ENCODE assay signal across 8 cellular contexts in the genomic region with DNA sequence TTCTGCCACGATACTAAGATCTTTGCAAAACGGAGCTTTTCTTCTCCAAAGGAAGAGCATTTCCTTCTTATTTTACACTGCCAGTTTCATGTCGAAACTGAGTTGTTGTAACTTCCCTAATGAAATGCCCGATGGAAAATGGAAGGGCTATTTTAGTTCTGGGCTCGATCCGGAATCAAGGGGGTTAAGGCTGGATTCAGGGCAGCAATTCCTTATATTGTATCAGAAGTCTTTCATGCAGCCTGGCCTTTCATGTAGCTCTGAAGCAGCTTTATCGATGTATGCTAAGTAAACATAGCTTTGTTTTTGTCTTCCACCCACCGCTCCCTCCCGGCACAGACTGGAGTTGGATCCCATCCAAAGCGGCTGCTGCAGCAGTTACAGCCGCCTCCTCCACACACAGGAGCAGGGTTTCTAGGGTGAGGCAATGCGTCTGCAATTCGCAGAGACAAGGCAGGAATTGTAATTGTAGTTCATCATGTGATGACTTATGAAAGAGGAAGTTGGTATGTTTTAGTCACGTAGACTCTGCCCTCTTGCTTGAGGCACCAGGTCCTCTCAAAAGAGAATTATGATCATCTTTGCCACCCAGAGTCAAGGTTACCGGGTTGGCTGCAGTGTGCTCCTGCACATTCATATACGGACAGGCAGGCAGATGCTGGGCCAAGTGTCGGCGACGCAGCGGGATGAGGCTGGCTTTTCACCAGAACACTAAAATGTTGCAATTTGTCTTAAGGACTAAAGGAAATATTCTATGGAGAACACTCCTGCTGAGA. TPM values are rescaled to one million over a fixed set of nuclear protein-coding genes. Genes with fewer than 3 reads are reported as not detected.
DNase-seq lines count a peak whose midpoint lies in the region; ATAC-seq, FAIRE-seq and TF ChIP-seq lines count a peak whose summit lies in the region.

No MANE protein-coding gene starts in this region.

- H3K4me1 Mint-ChIP-seq in neural crest cell, result peaks cover 52% of the 10 kb centered on the region

- H3K9me3 ChIP-seq in testis, result no peaks in the 10 kb centered on the region

- H3K9me3 Mint-ChIP-seq in neural crest cell, result no peaks in the 10 kb centered on the region

- no peaks in the 10 kb centered on the region for H3K36me3 ChIP-seq in testis (ENCODE audit: low read depth, missing control alignments)

- H3K27me3 Mint-ChIP-seq in neural crest cell (ENCODE audit: low read depth), result peaks cover 6% of the 10 kb centered on the region

- peak overlapping the region; percentile 89 to 97 for H3K27ac ChIP-seq in testis

- H3K27me3 ChIP-seq in testis, result no peaks in the 10 kb centered on the region

- peaks cover 36% of the 10 kb centered on the region for H3K4me1 ChIP-seq in testis

- no peak overlapping the region for H3K4me3 ChIP-seq in fibroblast of mammary gland (ENCODE audit: control insufficient read depth, low read depth, low read length)
- H3K4me3 ChIP-seq in testis, result peak overlapping the region in 1 of 2 donors; percentile 61

- H3K36me3 Mint-ChIP-seq in neural crest cell (ENCODE audit: low read depth), result peaks cover 3% of the 10 kb centered on the region

- H3K4me3 Mint-ChIP-seq in neural crest cell, result peak overlapping the region; percentile 92

- peak overlapping the region; percentile 96 for H3K27ac Mint-ChIP-seq in neural crest cell (ENCODE audit: unreplicated experiment)

- peak; percentile 92 for FAIRE-seq in RCC 7860 (lab: Jason Lieb, UNC)

- ATAC-seq in GM21619 (IDR thresholded peaks at IDR 0.05; ENCODE audit: unreplicated experiment), result peak; percentile 29

- DNase-seq in DMS153 treated with DMSO at 0.1 percent for 48 hours (lab: John Stamatoyannopoulos, UW; ENCODE audit: unreplicated experiment) (peak; percentile 95), Kasumi-1 (lab: John Stamatoyannopoulos, UW) (peak; percentile 99), RCC 7860 (ENCODE audit: low spot score) (peak; percentile 100), fibroblast of mammary gland (ENCODE audit: low read depth) (peak; percentile 99), neural crest cell (ENCODE audit: low read depth, low spot score) (peak; percentile 38), testis (peak; percentile 95)
- DNase-seq in activated T-helper 1 cell treated with anti-CD3 and anti-CD28 coated beads, Interleukin-2, amount 50 U/mL, for 16 hours (ENCODE audit: low read depth in 1 of 2, low spot score in 1 of 2), result peak; percentile 36 to 60

- TF ChIP-seq POLR2A in testis (IDR thresholded peaks at IDR 0.05), result no peak

- WGBS in testis, 2 donors, result 0 to 2% methylated on average over 20 of the region's 20 CpGs

- intact Hi-C loops in testis (cut with DNase I; ENCODE audit: low total_unique reads), result loop anchor here (2.0 to 10.0 kb wide), 3 partner anchors 112 to 470 kb away; no protein-coding TSS in a partner anchor

- TF ChIP-seq CTCF in fibroblast of mammary gland (conservative IDR thresholded peaks at IDR 0.05; ENCODE audit: control insufficient read depth, insufficient read depth, low read depth, low read length) (no peak), neural crest cell (conservative IDR thresholded peaks at IDR 0.05) (no peak), testis (IDR thresholded peaks at IDR 0.05) (peak in 1 of 3 experiments; percentile 2)

RNA-seq across cellular contexts. Expression of a gene that starts 2.6 kb away (rescaled TPM):
- total RNA-seq in neural crest cell (55.6 and 59.9 TPM in 2 replicates), testis (10 to 100 TPM; 82.0 to 96.6 TPM)
- 100 TPM for polyA plus RNA-seq in testis (ENCODE audit: insufficient read depth, low read depth, low replicate concordance)

Comparison
In these comparisons a context has a peak if more than half of its experiments do, and no peak if none do; other contexts are left out.
1. DNase-seq: peak in every context shown above with its lines; median percentile 100 in RCC 7860; 99 in Kasumi-1; 99 in fibroblast of mammary gland; 95 in DMS153 treated with DMSO at 0.1 percent for 48 hours; 95 in testis; 48 in activated T-helper 1 cell treated with anti-CD3 and anti-CD28 coated beads, Interleukin-2, amount 50 U/mL, for 16 hours; 38 in neural crest cell.